ENCODE assay signal across 1 cellular context in the genomic region with DNA sequence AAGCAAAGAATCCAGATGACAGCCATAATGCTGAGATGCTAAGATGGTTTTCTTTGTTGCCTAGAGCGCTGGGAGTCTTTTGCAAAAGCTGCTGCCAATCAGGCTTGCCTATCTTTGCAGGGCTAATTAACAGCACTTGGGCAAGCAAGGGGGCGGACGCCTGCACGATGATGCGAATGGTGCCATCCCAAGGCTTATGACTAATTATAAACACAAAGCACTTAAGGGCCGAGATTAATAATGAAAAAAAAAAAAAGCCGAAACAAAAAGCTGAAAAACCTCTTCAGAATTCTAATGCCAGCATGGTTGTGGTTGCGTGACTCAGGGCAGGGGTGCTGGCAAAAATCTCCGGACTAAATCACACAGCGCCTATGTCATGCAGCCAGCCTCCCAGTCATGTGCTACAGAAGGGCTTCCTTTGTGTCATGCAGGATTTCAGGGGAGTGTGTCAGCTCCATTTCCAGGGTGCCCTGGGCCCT.
TF ChIP-seq lines count a peak whose summit lies in the region.

No MANE protein-coding gene starts in this region.

TF ChIP-seq in HEK293, 187 proteins besides CTCF, POLR2A, EP300 and RAD21 (continued from another document):
- TF ChIP-seq, protein P1, sequence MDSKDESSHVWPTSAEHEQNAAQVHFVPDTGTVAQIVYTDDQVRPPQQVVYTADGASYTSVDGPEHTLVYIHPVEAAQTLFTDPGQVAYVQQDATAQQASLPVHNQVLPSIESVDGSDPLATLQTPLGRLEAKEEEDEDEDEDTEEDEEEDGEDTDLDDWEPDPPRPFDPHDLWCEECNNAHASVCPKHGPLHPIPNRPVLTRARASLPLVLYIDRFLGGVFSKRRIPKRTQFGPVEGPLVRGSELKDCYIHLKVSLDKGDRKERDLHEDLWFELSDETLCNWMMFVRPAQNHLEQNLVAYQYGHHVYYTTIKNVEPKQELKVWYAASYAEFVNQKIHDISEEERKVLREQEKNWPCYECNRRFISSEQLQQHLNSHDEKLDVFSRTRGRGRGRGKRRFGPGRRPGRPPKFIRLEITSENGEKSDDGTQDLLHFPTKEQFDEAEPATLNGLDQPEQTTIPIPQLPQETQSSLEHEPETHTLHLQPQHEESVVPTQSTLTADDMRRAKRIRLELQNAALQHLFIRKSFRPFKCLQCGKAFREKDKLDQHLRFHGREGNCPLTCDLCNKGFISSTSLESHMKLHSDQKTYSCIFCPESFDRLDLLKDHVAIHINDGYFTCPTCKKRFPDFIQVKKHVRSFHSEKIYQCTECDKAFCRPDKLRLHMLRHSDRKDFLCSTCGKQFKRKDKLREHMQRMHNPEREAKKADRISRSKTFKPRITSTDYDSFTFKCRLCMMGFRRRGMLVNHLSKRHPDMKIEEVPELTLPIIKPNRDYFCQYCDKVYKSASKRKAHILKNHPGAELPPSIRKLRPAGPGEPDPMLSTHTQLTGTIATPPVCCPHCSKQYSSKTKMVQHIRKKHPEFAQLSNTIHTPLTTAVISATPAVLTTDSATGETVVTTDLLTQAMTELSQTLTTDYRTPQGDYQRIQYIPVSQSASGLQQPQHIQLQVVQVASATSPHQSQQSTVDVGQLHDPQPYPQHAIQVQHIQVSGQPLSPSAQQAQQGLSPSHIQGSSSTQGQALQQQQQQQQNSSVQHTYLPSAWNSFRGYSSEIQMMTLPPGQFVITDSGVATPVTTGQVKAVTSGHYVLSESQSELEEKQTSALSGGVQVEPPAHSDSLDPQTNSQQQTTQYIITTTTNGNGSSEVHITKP (tag by site-specific recombination; IDR thresholded peaks at IDR 0.05), result peak; percentile 35; the same call in 1 of the 2 replicates
- TF ChIP-seq ZFP69B (tag by site-specific recombination; IDR thresholded peaks at IDR 0.05) (no peak), ZNF843 (tag by site-specific recombination; IDR thresholded peaks at IDR 0.05) (no peak), ZNF2 (tag by site-specific recombination; IDR thresholded peaks at IDR 0.05) (no peak), TCF7L2 (IDR thresholded peaks at IDR 0.05; ENCODE audit: borderline replicate concordance, low read depth, low read length) (no peak)
- TF ChIP-seq, protein P2, sequence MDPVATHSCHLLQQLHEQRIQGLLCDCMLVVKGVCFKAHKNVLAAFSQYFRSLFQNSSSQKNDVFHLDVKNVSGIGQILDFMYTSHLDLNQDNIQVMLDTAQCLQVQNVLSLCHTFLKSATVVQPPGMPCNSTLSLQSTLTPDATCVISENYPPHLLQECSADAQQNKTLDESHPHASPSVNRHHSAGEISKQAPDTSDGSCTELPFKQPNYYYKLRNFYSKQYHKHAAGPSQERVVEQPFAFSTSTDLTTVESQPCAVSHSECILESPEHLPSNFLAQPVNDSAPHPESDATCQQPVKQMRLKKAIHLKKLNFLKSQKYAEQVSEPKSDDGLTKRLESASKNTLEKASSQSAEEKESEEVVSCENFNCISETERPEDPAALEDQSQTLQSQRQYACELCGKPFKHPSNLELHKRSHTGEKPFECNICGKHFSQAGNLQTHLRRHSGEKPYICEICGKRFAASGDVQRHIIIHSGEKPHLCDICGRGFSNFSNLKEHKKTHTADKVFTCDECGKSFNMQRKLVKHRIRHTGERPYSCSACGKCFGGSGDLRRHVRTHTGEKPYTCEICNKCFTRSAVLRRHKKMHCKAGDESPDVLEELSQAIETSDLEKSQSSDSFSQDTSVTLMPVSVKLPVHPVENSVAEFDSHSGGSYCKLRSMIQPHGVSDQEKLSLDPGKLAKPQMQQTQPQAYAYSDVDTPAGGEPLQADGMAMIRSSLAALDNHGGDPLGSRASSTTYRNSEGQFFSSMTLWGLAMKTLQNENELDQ (tag by site-specific recombination; IDR thresholded peaks at IDR 0.05; ENCODE audit: low read depth), result no peak
- TF ChIP-seq, protein P3, sequence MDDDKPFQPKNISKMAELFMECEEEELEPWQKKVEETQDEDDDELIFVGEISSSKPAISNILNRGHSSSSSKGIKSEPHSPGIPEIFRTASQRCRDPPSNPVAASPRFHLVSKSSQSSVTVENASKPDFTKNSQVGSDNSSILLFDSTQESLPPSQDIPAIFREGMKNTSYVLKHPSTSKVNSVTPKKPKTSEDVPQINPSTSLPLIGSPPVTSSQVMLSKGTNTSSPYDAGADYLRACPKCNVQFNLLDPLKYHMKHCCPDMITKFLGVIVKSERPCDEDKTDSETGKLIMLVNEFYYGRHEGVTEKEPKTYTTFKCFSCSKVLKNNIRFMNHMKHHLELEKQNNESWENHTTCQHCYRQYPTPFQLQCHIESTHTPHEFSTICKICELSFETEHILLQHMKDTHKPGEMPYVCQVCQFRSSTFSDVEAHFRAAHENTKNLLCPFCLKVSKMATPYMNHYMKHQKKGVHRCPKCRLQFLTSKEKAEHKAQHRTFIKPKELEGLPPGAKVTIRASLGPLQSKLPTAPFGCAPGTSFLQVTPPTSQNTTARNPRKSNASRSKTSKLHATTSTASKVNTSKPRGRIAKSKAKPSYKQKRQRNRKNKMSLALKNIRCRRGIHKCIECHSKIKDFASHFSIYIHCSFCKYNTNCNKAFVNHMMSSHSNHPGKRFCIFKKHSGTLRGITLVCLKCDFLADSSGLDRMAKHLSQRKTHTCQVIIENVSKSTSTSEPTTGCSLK (tag by site-specific recombination; IDR thresholded peaks at IDR 0.05), result no peak
